8 cellular contexts compared by ENCODE assay signal in the genomic region with DNA sequence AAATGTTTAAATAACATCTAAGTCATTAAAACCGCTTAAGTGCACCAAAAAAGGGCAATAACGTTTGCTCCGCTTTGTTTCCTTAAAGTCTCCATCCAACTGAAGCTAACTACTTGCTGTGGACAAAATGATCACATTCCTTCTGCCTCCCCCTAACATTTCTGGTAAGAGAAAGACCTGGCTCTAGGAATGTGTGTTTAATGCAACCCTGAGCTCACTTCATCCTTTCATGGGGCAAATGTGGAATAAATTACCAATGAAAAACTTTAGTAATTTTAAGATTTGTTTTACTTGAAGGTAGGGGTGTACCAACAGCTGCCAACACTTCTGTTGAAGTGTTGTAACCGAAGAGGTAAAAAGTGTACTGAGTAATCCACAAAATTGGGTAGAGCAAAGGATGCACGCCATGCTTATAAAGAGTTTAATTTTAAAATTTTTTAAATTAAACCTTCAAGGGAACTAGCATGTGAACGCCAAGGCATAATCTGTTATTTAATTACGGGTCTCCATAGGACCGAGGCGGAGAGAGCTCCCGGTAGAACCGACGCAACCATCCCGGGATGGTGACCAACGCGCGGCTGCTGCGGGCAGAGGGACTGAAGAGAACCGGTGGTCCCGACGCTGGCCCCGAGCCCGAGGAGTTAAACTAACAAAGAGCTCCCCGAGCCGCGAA. TPM values are rescaled to one million over a fixed set of nuclear protein-coding genes. Genes with fewer than 3 reads are reported as not detected.
DNase-seq lines count a peak whose midpoint lies in the region; ATAC-seq lines count a peak whose summit lies in the region.

No MANE protein-coding gene starts in this region.

- H3K36me3 ChIP-seq in KOPT-K1 (ENCODE audit: insufficient read depth, low read length): no peaks in the 10 kb centered on the region

- no peaks in the 10 kb centered on the region for H3K9me3 ChIP-seq in KOPT-K1 (ENCODE audit: insufficient read depth, low read length, poor library complexity, severe bottlenecking)

- no peak for ATAC-seq in HG02571 (IDR thresholded peaks at IDR 0.05; ENCODE audit: unreplicated experiment)

- H3K27ac ChIP-seq in KOPT-K1 (ENCODE audit: low read depth, low read length, poor library complexity, severe bottlenecking) (peak overlapping the region; percentile 93), temporal lobe (ENCODE audit: low read depth, low read length) (peak overlapping the region; percentile 81)

- peak; percentile 20 for DNase-seq in NCI-H146 treated with DMSO at 0.1 percent for 48 hours (lab: John Stamatoyannopoulos, UW; ENCODE audit: unreplicated experiment)
- no peak for DNase-seq in NCI-H146 (lab: John Stamatoyannopoulos, UW)
- peak; percentile 65 for DNase-seq in astrocyte of the hippocampus (ENCODE audit: low read depth, low spot score)
- peak; percentile 87 for DNase-seq in left kidney (ENCODE audit: low read depth, low spot score)
- DNase-seq in foreskin melanocyte: no peak

RNA-seq across cellular contexts. Expression of gene HNRNPLL, which starts 1.1 kb away (rescaled TPM):
- 66.1 TPM for total RNA-seq in temporal lobe

Comparison
In these comparisons a context has a peak if more than half of its experiments do, and no peak if none do; other contexts are left out.
1. DNase-seq: peak in NCI-H146 treated with DMSO at 0.1 percent for 48 hours (single experiment), astrocyte of the hippocampus (single experiment) and left kidney (single experiment); none in NCI-H146 (single experiment) and foreskin melanocyte (single experiment).